ENCODE assay signal across 15 cellular contexts in the genomic region with DNA sequence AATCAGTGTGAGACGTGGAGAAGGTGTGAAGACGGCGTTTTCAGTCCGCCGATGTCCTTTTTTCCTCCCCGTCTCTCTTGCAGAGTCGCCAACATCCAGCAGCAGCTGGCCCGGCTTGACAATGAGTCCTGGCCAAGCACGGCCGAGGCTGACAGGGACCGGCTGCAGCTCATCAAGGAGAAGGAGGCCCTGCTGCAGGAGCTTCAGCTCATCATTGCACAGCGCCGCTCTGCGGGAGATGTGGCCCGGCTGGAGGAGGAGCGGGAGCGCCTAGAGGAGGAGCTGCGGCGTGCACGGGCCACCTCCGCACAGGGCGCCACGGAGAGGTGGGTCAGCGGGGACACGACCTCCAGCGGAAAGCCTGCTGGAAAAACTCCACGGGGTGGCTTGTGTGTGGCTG. TPM values are rescaled to one million over a fixed set of nuclear protein-coding genes. Genes with fewer than 3 reads are reported as not detected.
A peak's percentile ranks its signal among the peaks of the same experiment; 100 is the strongest.
DNase-seq lines count a peak whose midpoint lies in the region; ATAC-seq and TF ChIP-seq lines count a peak whose summit lies in the region.
"Had no signal": no experiment of that assay in that cellular context is flagged by ENCODE, and none has a peak within 500 bp of the region (broad histone marks: within the 10 kb centered on the region; RNA-seq: fewer than 3 reads in every experiment).

No MANE protein-coding gene starts in this region.

- H3K27me3 ChIP-seq in upper lobe of right lung: no peaks in the 10 kb centered on the region
- H3K27me3 ChIP-seq: neutrophil, thyroid gland had no signal

- no peak for ATAC-seq in activated T-cell treated with anti-CD3 and anti-CD28 coated beads, Interleukin-2, amount 50 U/mL, for 4 hours
- ATAC-seq in upper lobe of right lung: peak; percentile 53
- no peak for ATAC-seq in GM21786 (IDR thresholded peaks at IDR 0.05; ENCODE audit: unreplicated experiment)

- no peaks in the 10 kb centered on the region for H3K27me3 Mint-ChIP-seq in activated T-cell treated with anti-CD3 and anti-CD28 coated beads, Interleukin-2, amount 50 U/mL, for 4 hours (ENCODE audit: low read depth)
- H3K27me3 Mint-ChIP-seq in activated T-cell treated with anti-CD3 and anti-CD28 coated beads, Interleukin-2, amount 50 U/mL, for 24 hours: no peaks in the 10 kb centered on the region

- peak overlapping the region; percentile 33 for H3K4me3 Mint-ChIP-seq in activated T-cell treated with anti-CD3 and anti-CD28 coated beads, Interleukin-2, amount 50 U/mL, for 4 hours
- H3K4me3 Mint-ChIP-seq in activated T-cell treated with anti-CD3 and anti-CD28 coated beads, Interleukin-2, amount 50 U/mL, for 24 hours: no peak overlapping the region

- TF ChIP-seq CTCF in upper lobe of right lung (IDR thresholded peaks at IDR 0.05): no peak

- no peak for DNase-seq in activated T-cell treated with anti-CD3 and anti-CD28 coated beads, Interleukin-2, amount 50 U/mL, for 4 hours
- DNase-seq in activated T-cell treated with anti-CD3 and anti-CD28 coated beads, Interleukin-2, amount 50 U/mL, for 24 hours: no peak
- DNase-seq in cerebellum (ENCODE audit: low spot score) (peak; percentile 38), midbrain (lab: John Stamatoyannopoulos, UW) (peak; percentile 56), upper lobe of right lung (no peak), DMS 273 treated with DMSO at 0.1 percent for 48 hours (lab: John Stamatoyannopoulos, UW) (no peak), A172 (ENCODE audit: low spot score) (no peak)
- DNase-seq: activated CD4-positive, CD25-positive, alpha-beta regulatory T cell; effector CD4-positive, alpha-beta T cell; NCI-H446; stimulated activated CD4-positive, alpha-beta T cell treated with anti-CD3 and anti-CD28 coated beads, Interleukin-2, amount 100 ng/mL, for 48 hours; thyroid gland had no signal

- H3K27ac Mint-ChIP-seq in activated T-cell treated with anti-CD3 and anti-CD28 coated beads, Interleukin-2, amount 50 U/mL, for 24 hours: no peak overlapping the region

- H3K36me3 ChIP-seq in upper lobe of right lung: no peaks in the 10 kb centered on the region
- H3K36me3 ChIP-seq: HAP-1, thyroid gland had no signal

- peaks cover 11% of the 10 kb centered on the region for H3K4me1 ChIP-seq in upper lobe of right lung
- H3K4me1 ChIP-seq: HAP-1 had no signal

- H3K27ac ChIP-seq in upper lobe of right lung: peak overlapping the region; percentile 30
- H3K27ac ChIP-seq: neutrophil, thyroid gland had no signal

- H3K36me3 Mint-ChIP-seq in activated T-cell treated with anti-CD3 and anti-CD28 coated beads, Interleukin-2, amount 50 U/mL, for 4 hours (ENCODE audit: insufficient read depth): peaks cover 4% of the 10 kb centered on the region
- H3K36me3 Mint-ChIP-seq in activated T-cell treated with anti-CD3 and anti-CD28 coated beads, Interleukin-2, amount 50 U/mL, for 24 hours (ENCODE audit: low read depth): no peaks in the 10 kb centered on the region

- intact Hi-C loops in upper lobe of right lung (cut with DNase I): no loop called here

- no peaks in the 10 kb centered on the region for H3K9me3 ChIP-seq in upper lobe of right lung
- H3K9me3 ChIP-seq: HAP-1, neutrophil, thyroid gland had no signal

- peaks cover 79% of the 10 kb centered on the region for H3K4me1 Mint-ChIP-seq in activated T-cell treated with anti-CD3 and anti-CD28 coated beads, Interleukin-2, amount 50 U/mL, for 4 hours (ENCODE audit: low read depth)
- peaks cover 72% of the 10 kb centered on the region for H3K4me1 Mint-ChIP-seq in activated T-cell treated with anti-CD3 and anti-CD28 coated beads, Interleukin-2, amount 50 U/mL, for 24 hours (ENCODE audit: low read depth)

- H3K4me3 ChIP-seq in upper lobe of right lung: no peak overlapping the region
- H3K4me3 ChIP-seq: HAP-1, thyroid gland had no signal

- no peaks in the 10 kb centered on the region for H3K9me3 Mint-ChIP-seq in activated T-cell treated with anti-CD3 and anti-CD28 coated beads, Interleukin-2, amount 50 U/mL, for 4 hours
- no peaks in the 10 kb centered on the region for H3K9me3 Mint-ChIP-seq in activated T-cell treated with anti-CD3 and anti-CD28 coated beads, Interleukin-2, amount 50 U/mL, for 24 hours

RNA-seq across cellular contexts. Expression of a gene that starts 47.1 kb away (rescaled TPM):
- under 1 TPM; 0.05 to 0.35 (median 0.08) TPM for total RNA-seq in activated T-cell treated with anti-CD3 and anti-CD28 coated beads, Interleukin-2, amount 50 U/mL, for 4 hours
- total RNA-seq in cerebellum (44.0 TPM), upper lobe of right lung (9.8 TPM)
- 16.8 and 21.9 TPM in 2 replicates for total RNA-seq in A172 (2014; rRNA removed; shearing (Covaris generic))

Comparison
In these comparisons a context has a peak if more than half of its experiments do, and no peak if none do; other contexts are left out.
1. DNase-seq: peak in cerebellum (single experiment) and midbrain (single experiment); none in activated T-cell treated with anti-CD3 and anti-CD28 coated beads, Interleukin-2, amount 50 U/mL, for 4 hours (single experiment), activated T-cell treated with anti-CD3 and anti-CD28 coated beads, Interleukin-2, amount 50 U/mL, for 24 hours (single experiment), upper lobe of right lung (single experiment), DMS 273 treated with DMSO at 0.1 percent for 48 hours (single experiment) and A172 (single experiment).